ENCODE assay signal across 28 cellular contexts in genomic region chr6:49528571-49528970, GRCh38. TPM values are rescaled to one million over a fixed set of nuclear protein-coding genes. Genes with fewer than 3 reads are reported as not detected.
A peak's percentile ranks its signal among the peaks of the same experiment; 100 is the strongest.
DNase-seq lines count a peak whose midpoint lies in the region; ATAC-seq, FAIRE-seq and TF ChIP-seq lines count a peak whose summit lies in the region.
"Had no signal": no experiment of that assay in that cellular context is flagged by ENCODE, and none has a peak within 500 bp of the region (broad histone marks: within the 10 kb centered on the region; RNA-seq: fewer than 3 reads in every experiment).

No MANE protein-coding gene starts in this region.

- intact Hi-C loops in K562 (cut with micrococcal nuclease), result no loop called here
- intact Hi-C loops in activated CD4-positive, alpha-beta T cell treated with anti-CD3 and anti-CD28 coated beads for 36 hours (cut with DNase I, micrococcal nuclease), result no loop called here

- 37% methylated on average over 3 of the region's 3 CpGs for WGBS in K562 (ENCODE audit: insufficient coverage, low coverage, missing lambda C conversion rate)

- H3K79me2 ChIP-seq in K562 (ENCODE audit: control insufficient read depth, insufficient read depth, low read length) (no peaks in the 10 kb centered on the region), keratinocyte (ENCODE audit: control insufficient read depth, insufficient read depth, low read length) (no peaks in the 10 kb centered on the region)

- POLR2A ChIA-PET in K562 (lab: Yijun Ruan, JAX), result no interaction called here
- POLR2A ChIA-PET in activated CD4-positive, alpha-beta T cell treated with anti-CD3 and anti-CD28 coated beads for 36 hours (lab: Charles Lee), result no interaction called here

- ATAC-seq in K562 (no peak), GM21717 (IDR thresholded peaks at IDR 0.05; ENCODE audit: unreplicated experiment) (no peak)
- ATAC-seq in activated CD4-positive, alpha-beta T cell treated with anti-CD3 and anti-CD28 coated beads for 36 hours, result no peak

- no peaks in the 10 kb centered on the region for H3K36me3 Mint-ChIP-seq in immature natural killer cell
- H3K36me3 Mint-ChIP-seq in activated CD4-positive, alpha-beta T cell treated with anti-CD3 and anti-CD28 coated beads for 36 hours (ENCODE audit: low read depth), result no peaks in the 10 kb centered on the region
- H3K36me3 Mint-ChIP-seq: CD4-positive, alpha-beta memory T cell; IgD-negative memory B cell had no signal

- TF ChIP-seq CTCF in K562 (IDR thresholded peaks at IDR 0.05 in 2 of 3, conservative IDR thresholded peaks at IDR 0.05 in 1 of 3; ENCODE audit: insufficient read depth in 2 of 3, low read depth in 1 of 3, low read length in 3 of 3) (no peak), keratinocyte (optimal IDR thresholded peaks at IDR 0.05 in 1 of 3, IDR thresholded peaks at IDR 0.05 in 1 of 3, conservative IDR thresholded peaks at IDR 0.05 in 1 of 3; ENCODE audit: extremely low read depth in 1 of 3, insufficient read depth in 2 of 3, low read length in 3 of 3) (no peak)

- in situ Hi-C loops in K562 (cut with MboI), result no loop called here

- TF ChIP-seq RAD21 in K562 (CRISPR knock-in tag; conservative IDR thresholded peaks at IDR 0.05 in 1 of 2, IDR thresholded peaks at IDR 0.05 in 1 of 2), result no peak

- CTCF ChIA-PET in K562 (lab: Yijun Ruan, JAX; ENCODE audit: low intra/inter-chr PET ratio), result no interaction called here
- CTCF ChIA-PET in activated CD4-positive, alpha-beta T cell treated with anti-CD3 and anti-CD28 coated beads for 36 hours (lab: Charles Lee), result no interaction called here

- H3K4me1 Mint-ChIP-seq in immature natural killer cell, result peaks cover 2 to 5% of the 10 kb centered on the region in 2 donors
- peaks cover 2% of the 10 kb centered on the region for H3K4me1 Mint-ChIP-seq in activated CD4-positive, alpha-beta T cell treated with anti-CD3 and anti-CD28 coated beads for 36 hours

- H3K36me3 ChIP-seq in K562 (ENCODE audit: control insufficient read depth, insufficient read depth, low read length), result no peaks in the 10 kb centered on the region
- H3K36me3 ChIP-seq in keratinocyte (ENCODE audit: control insufficient read depth in 2 of 2, extremely low read depth in 1 of 2, insufficient read depth in 2 of 2, low read length in 2 of 2), result no peaks in the 10 kb centered on the region

- peaks cover 3 to 5% (median 4%) of the 10 kb centered on the region in 3 donors for H3K27me3 Mint-ChIP-seq in immature natural killer cell (ENCODE audit: low read depth in 3 of 3)
- H3K27me3 Mint-ChIP-seq in activated CD4-positive, alpha-beta T cell treated with anti-CD3 and anti-CD28 coated beads for 36 hours, result peaks cover 12% of the 10 kb centered on the region

- no peak overlapping the region for H3K4me2 ChIP-seq in K562 (ENCODE audit: insufficient read depth, low read length)
- H3K4me2 ChIP-seq in keratinocyte (ENCODE audit: control insufficient read depth, extremely low read depth, insufficient read depth, low read depth, low read length), result peak overlapping the region; percentile 31
- H3K4me2 ChIP-seq: SK-N-SH had no signal

- dilution Hi-C loops in keratinocyte (cut with MboI; ENCODE audit: extremely low pct_ligation_motif_present, low sequenced_read_pairs), result no loop called here

- H3K9me1 ChIP-seq in K562 (ENCODE audit: control insufficient read depth, insufficient read depth, low read length), result no peaks in the 10 kb centered on the region
- no peaks in the 10 kb centered on the region for H3K9me1 ChIP-seq in keratinocyte (ENCODE audit: control insufficient read depth, extremely low read depth, insufficient read depth, low read length)

- no peaks in the 10 kb centered on the region for H4K20me1 ChIP-seq in K562 (replicated peaks; ENCODE audit: control insufficient read depth, insufficient read depth, low read length)
- H4K20me1 ChIP-seq in keratinocyte (ENCODE audit: control insufficient read depth, extremely low read depth, insufficient read depth, low read length), result no peaks in the 10 kb centered on the region

- BruUV-seq in K562 (replicated peaks; lab: Mats Ljungman, UMichigan), result no TSS peak

- no peak overlapping the region for H3K27ac Mint-ChIP-seq in immature natural killer cell
- H3K27ac Mint-ChIP-seq in activated CD4-positive, alpha-beta T cell treated with anti-CD3 and anti-CD28 coated beads for 36 hours, result no peak overlapping the region
- H3K27ac Mint-ChIP-seq: CD4-positive, alpha-beta memory T cell; IgD-negative memory B cell had no signal

- H3K9me3 Mint-ChIP-seq in immature natural killer cell, result peaks cover 0 to 2% (median 0%) of the 10 kb centered on the region in 6 donors
- H3K9me3 Mint-ChIP-seq in activated CD4-positive, alpha-beta T cell treated with anti-CD3 and anti-CD28 coated beads for 36 hours (ENCODE audit: low read depth), result no peaks in the 10 kb centered on the region
- H3K9me3 Mint-ChIP-seq: CD4-positive, alpha-beta memory T cell; IgD-negative memory B cell had no signal

- H3K27me3 ChIP-seq in K562 (ENCODE audit: control insufficient read depth in 2 of 2, insufficient read depth in 2 of 2, low read length in 2 of 2) (no peaks in the 10 kb centered on the region), keratinocyte (ENCODE audit: control insufficient read depth, extremely low read depth, insufficient read depth, low read length) (no peaks in the 10 kb centered on the region)

- H3K4me3 Mint-ChIP-seq in immature natural killer cell, result no peak overlapping the region
- H3K4me3 Mint-ChIP-seq in activated CD4-positive, alpha-beta T cell treated with anti-CD3 and anti-CD28 coated beads for 36 hours, result no peak overlapping the region
- H3K4me3 Mint-ChIP-seq: CD4-positive, alpha-beta memory T cell; IgD-negative memory B cell had no signal

- H2AFZ ChIP-seq in K562 (ENCODE audit: low read depth, low read length) (no peak overlapping the region), keratinocyte (ENCODE audit: control insufficient read depth, low read length) (no peak overlapping the region)

- no peaks in the 10 kb centered on the region for H3K9me3 ChIP-seq in K562 (replicated peaks; ENCODE audit: control insufficient read depth, insufficient read depth, low read depth, low read length)
- H3K9me3 ChIP-seq in keratinocyte (ENCODE audit: control insufficient read depth, low read depth, low read length), result no peaks in the 10 kb centered on the region
- H3K9me3 ChIP-seq: SK-N-SH had no signal

- H3K4me1 ChIP-seq in K562 (replicated peaks in 1 of 2; ENCODE audit: control insufficient read depth in 2 of 2, insufficient read depth in 2 of 2, low read length in 2 of 2), result no peaks in the 10 kb centered on the region; a peak in 1 of 5 replicates
- H3K4me1 ChIP-seq in keratinocyte (ENCODE audit: control insufficient read depth, extremely low read depth, insufficient read depth, low read length), result peaks cover 20% of the 10 kb centered on the region

- H3K9ac ChIP-seq in K562 (ENCODE audit: insufficient read depth in 1 of 2, low read depth in 2 of 2, low read length in 2 of 2) (no peak overlapping the region), keratinocyte (ENCODE audit: control insufficient read depth, extremely low read depth, insufficient read depth, low read length) (no peak overlapping the region)
- H3K9ac ChIP-seq: SK-N-SH had no signal

- FAIRE-seq in K562 (lab: Jason Lieb, UNC) (no peak), keratinocyte (lab: Jason Lieb, UNC) (peak; percentile 86)
- FAIRE-seq: GM12891 had no signal

- H3K27ac ChIP-seq in K562 (ENCODE audit: extremely low read depth, low read depth, low read length) (no peak overlapping the region), keratinocyte (ENCODE audit: control insufficient read depth, insufficient read depth, low read length) (peak overlapping the region; percentile 42)
- H3K27ac ChIP-seq: HL-60 had no signal

- no peak overlapping the region for H3K4me3 ChIP-seq in K562
- no peak overlapping the region for H3K4me3 ChIP-seq in keratinocyte (ENCODE audit: control insufficient read depth in 2 of 3, extremely low read depth in 1 of 3, insufficient read depth in 2 of 3, low read depth in 1 of 3, low read length in 3 of 3)

- no peak for TF ChIP-seq EP300 in K562 (IDR thresholded peaks at IDR 0.05; ENCODE audit: low read length)

- no peak for TF ChIP-seq POLR2A in K562 (conservative IDR thresholded peaks at IDR 0.05)

- peak; percentile 63 for DNase-seq in NCI-H1048 (lab: John Stamatoyannopoulos, UW)
- peak; percentile 61 for DNase-seq in NCI-H82 treated with DMSO at 0.1 percent for 48 hours (lab: John Stamatoyannopoulos, UW; ENCODE audit: unreplicated experiment)
- DNase-seq in K562 (ENCODE audit: extremely low read depth in 1 of 4, low spot score in 3 of 4), result no peak
- DNase-seq in keratinocyte (ENCODE audit: low read depth, low spot score), result no peak
- DNase-seq in immature natural killer cell, result no peak
- DNase-seq in NCI-H2081 treated with DMSO at 0.1 percent for 48 hours (lab: John Stamatoyannopoulos, UW), result no peak
- no peak for DNase-seq in activated CD4-positive, alpha-beta T cell treated with anti-CD3 and anti-CD28 coated beads for 36 hours
- DNase-seq: C1 segment of cervical spinal cord; CD4-positive, alpha-beta memory T cell; COR-L47; DMS79; GF-D8; NCI-H1092 treated with DMSO at 0.1 percent for 48 hours; NCI-H1694 treated with DMSO at 0.1 percent for 48 hours; NCI-H2081; NCI-H2171; NCI-H226; NCI-H510A; NCI-H748 treated with DMSO at 0.1 percent for 48 hours; OCI-M1; SK-N-SH; SW 1271 had no signal

RNA-seq across cellular contexts. Expression of gene C6orf141, which starts 21.9 kb away (rescaled TPM):
- total RNA-seq in K562 (2011; cell fraction: chromatin; rRNA removed; ENCODE audit: low replicate concordance), result not detected in 2 replicates
- not detected in 2 replicates for total RNA-seq in K562 (2011; cell fraction: nucleolus; rRNA removed)
- total RNA-seq in K562 (2011; cell fraction: nucleoplasm; rRNA removed), result not detected in 2 replicates
- total RNA-seq in K562 (2014; rRNA removed) (not detected in 2 replicates), K562 (2014; rRNA removed; fragmentation: Illumina TruSeq; extraction: Trizol) (not detected in 2 replicates), K562 (2015; rRNA removed; fragmentation: Illumina TruSeq; extraction: Trizol) (not detected in 2 replicates), K562 (2021) (not detected in 2 replicates)
- polyA plus RNA-seq in K562 (2011; rRNA removed) (not detected in 2 replicates), K562 (2014; fragmentation: Illumina TruSeq; extraction: Trizol) (not detected in 2 replicates), K562 (2014; fragmentation: Nextera tagmentation; extraction: Ambion mirVana) (not detected), K562 (2014; rRNA removed) (not detected in 2 replicates), keratinocyte (20.7 to 59.1 TPM (median 51.6 TPM) in 3 replicates), immature natural killer cell (not detected)
- polyA plus RNA-seq in K562 (2011; cell fraction: cytosol; rRNA removed), result not detected in 2 replicates
- not detected in 2 replicates for polyA plus RNA-seq in K562 (2011; cell fraction: nucleus; rRNA removed)
- polyA plus RNA-seq in K562 (2012), result not detected in 2 replicates
- not detected in 2 replicates for polyA minus RNA-seq in K562 (2011; rRNA and poly(A)+ RNA removed)
- polyA minus RNA-seq in K562 (2011; cell fraction: cytosol; rRNA and poly(A)+ RNA removed), result not detected in 2 replicates
- polyA minus RNA-seq in K562 (2011; cell fraction: nucleus; rRNA and poly(A)+ RNA removed), result not detected in 2 replicates
- 15.4 TPM for polyA plus RNA-seq in keratinocyte (2011; ENCODE audit: low read depth)
- polyA plus RNA-seq in keratinocyte (2011; cell fraction: cytosol; rRNA removed), result 7.9 and 16.5 TPM in 2 replicates
- polyA plus RNA-seq in keratinocyte (2011; cell fraction: nucleus; rRNA removed), result 165 and 203 TPM in 2 replicates
- polyA plus RNA-seq in keratinocyte (2012; ENCODE audit: low replicate concordance), result 14.2 and 26.9 TPM in 2 replicates
- 4.2 to 23.0 TPM (median 14.0 TPM) in 3 replicates for polyA minus RNA-seq in keratinocyte
- 2.5 TPM for polyA minus RNA-seq in keratinocyte (2011; cell fraction: cytosol; rRNA and poly(A)+ RNA removed)
- polyA minus RNA-seq in keratinocyte (2011; cell fraction: nucleus; rRNA and poly(A)+ RNA removed), result 25.9 and 38.6 TPM in 2 replicates
- 1 to 10 TPM; 1.1 TPM for total RNA-seq in activated CD4-positive, alpha-beta T cell treated with anti-CD3 and anti-CD28 coated beads for 36 hours
- total RNA-seq: CD4-positive, alpha-beta memory T cell had no signal
- polyA plus RNA-seq: CD4-positive, alpha-beta memory T cell; IgD-negative memory B cell; SK-N-SH had no signal

RNA-seq across cellular contexts. Expression of gene GLYATL3, which starts 28.8 kb away (rescaled TPM):
- not detected in 2 replicates for total RNA-seq in K562 (2011; cell fraction: chromatin; rRNA removed; ENCODE audit: low replicate concordance)
- not detected in 2 replicates for total RNA-seq in K562 (2011; cell fraction: nucleolus; rRNA removed)
- total RNA-seq in K562 (2011; cell fraction: nucleoplasm; rRNA removed), result not detected in 2 replicates
- total RNA-seq in K562 (2014; rRNA removed) (not detected in 2 replicates), K562 (2014; rRNA removed; fragmentation: Illumina TruSeq; extraction: Trizol) (not detected in 2 replicates), K562 (2015; rRNA removed; fragmentation: Illumina TruSeq; extraction: Trizol) (not detected in 2 replicates), K562 (2021) (not detected in 2 replicates)
- polyA plus RNA-seq in K562 (2011; rRNA removed) (not detected in 2 replicates), K562 (2014; fragmentation: Illumina TruSeq; extraction: Trizol) (not detected in 2 replicates), K562 (2014; fragmentation: Nextera tagmentation; extraction: Ambion mirVana) (not detected), K562 (2014; rRNA removed) (not detected in 2 replicates), keratinocyte (not detected in 3 replicates), immature natural killer cell (not detected)
- not detected in 2 replicates for polyA plus RNA-seq in K562 (2011; cell fraction: cytosol; rRNA removed)
- not detected in 2 replicates for polyA plus RNA-seq in K562 (2011; cell fraction: nucleus; rRNA removed)
- polyA plus RNA-seq in K562 (2012), result not detected in 2 replicates
- not detected in 2 replicates for polyA minus RNA-seq in K562 (2011; rRNA and poly(A)+ RNA removed)
- not detected in 2 replicates for polyA minus RNA-seq in K562 (2011; cell fraction: cytosol; rRNA and poly(A)+ RNA removed)
- not detected in 2 replicates for polyA minus RNA-seq in K562 (2011; cell fraction: nucleus; rRNA and poly(A)+ RNA removed)
- not detected for polyA plus RNA-seq in keratinocyte (2011; ENCODE audit: low read depth)
- not detected in 2 replicates for polyA plus RNA-seq in keratinocyte (2011; cell fraction: cytosol; rRNA removed)
- not detected in 2 replicates for polyA plus RNA-seq in keratinocyte (2011; cell fraction: nucleus; rRNA removed)
- not detected in 2 replicates for polyA plus RNA-seq in keratinocyte (2012; ENCODE audit: low replicate concordance)
- polyA minus RNA-seq in keratinocyte, result 0.93 TPM in 1 of 3 replicates, not detected in the others
- not detected for polyA minus RNA-seq in keratinocyte (2011; cell fraction: cytosol; rRNA and poly(A)+ RNA removed)
- not detected in 2 replicates for polyA minus RNA-seq in keratinocyte (2011; cell fraction: nucleus; rRNA and poly(A)+ RNA removed)
- not detected for total RNA-seq in activated CD4-positive, alpha-beta T cell treated with anti-CD3 and anti-CD28 coated beads for 36 hours
- total RNA-seq: A673; CD4-positive, alpha-beta memory T cell; H4 had no signal
- polyA plus RNA-seq: CD4-positive, alpha-beta memory T cell; IgD-negative memory B cell; SK-N-SH had no signal

Comparison
In these comparisons a context has a peak if more than half of its experiments do, and no peak if none do; other contexts are left out.
1. DNase-seq: peak in NCI-H1048 (single experiment) and NCI-H82 treated with DMSO at 0.1 percent for 48 hours (single experiment); none in K562 (0 of 4), keratinocyte (single experiment), immature natural killer cell (0 of 3), NCI-H2081 treated with DMSO at 0.1 percent for 48 hours (single experiment) and activated CD4-positive, alpha-beta T cell treated with anti-CD3 and anti-CD28 coated beads for 36 hours (single experiment).
2. RNA of gene C6orf141, which starts 21.9 kb away (polyA plus RNA-seq): 7.9 to 203 TPM in keratinocyte; not detected in K562 and not detected in immature natural killer cell; every median in the first group is over 4 times any median in the second.